ENCODE assay signal across 16 cellular contexts in genomic region chr2:46031124-46031523, GRCh38.
"Had no signal": no experiment of that assay in that cellular context is flagged by ENCODE, and none has a peak within 500 bp of the region (broad histone marks: within the 10 kb centered on the region; RNA-seq: fewer than 3 reads in every experiment).

No MANE protein-coding gene starts in this region.

- H3K36me3 ChIP-seq: adrenal gland, neutrophil, upper lobe of right lung had no signal

- H3K4me3 ChIP-seq: adrenal gland, upper lobe of right lung had no signal

- H3K27ac ChIP-seq: neutrophil had no signal

- H3K27me3 Mint-ChIP-seq: activated naive CD4-positive, alpha-beta T cell treated with anti-CD3 and anti-CD28 coated beads, Interleukin-2, amount 50 U/mL, for 24 hours had no signal

- H3K4me3 Mint-ChIP-seq: activated naive CD4-positive, alpha-beta T cell treated with anti-CD3 and anti-CD28 coated beads, Interleukin-2, amount 50 U/mL, for 24 hours had no signal

- H3K4me1 Mint-ChIP-seq: activated naive CD4-positive, alpha-beta T cell treated with anti-CD3 and anti-CD28 coated beads, Interleukin-2, amount 50 U/mL, for 24 hours had no signal

- H3K9me3 Mint-ChIP-seq: activated naive CD4-positive, alpha-beta T cell treated with anti-CD3 and anti-CD28 coated beads, Interleukin-2, amount 50 U/mL, for 24 hours had no signal

- DNase-seq: activated effector memory CD4-positive, alpha-beta T cell treated with anti-CD3 and anti-CD28 coated beads, Interleukin-2, amount 50 U/mL, for 16 hours; adrenal gland; hippocampal formation; posterior cingulate gyrus; retina; SIG-M5; stimulated activated CD4-positive, alpha-beta T cell treated with anti-CD3 and anti-CD28 coated beads, Interleukin-2, amount 100 ng/mL, for 48 hours; stimulated activated naive CD4-positive, alpha-beta T cell treated with Interleukin-2 at 50 U/mL for 16 hours; SW 1271; T-helper 9 cell; upper lobe of right lung had no signal

- H3K27ac Mint-ChIP-seq: activated naive CD4-positive, alpha-beta T cell treated with anti-CD3 and anti-CD28 coated beads, Interleukin-2, amount 50 U/mL, for 24 hours had no signal

- H3K9me3 ChIP-seq: adrenal gland, neutrophil, upper lobe of right lung had no signal

- H3K27me3 ChIP-seq: adrenal gland, neutrophil, upper lobe of right lung had no signal

- FAIRE-seq: colon, keratinocyte had no signal

- ATAC-seq: activated CD4-positive, CD25-positive, alpha-beta regulatory T cell treated with anti-CD3 and anti-CD28 coated beads, Interleukin-2, amount 50 U/mL, for 24 hours; upper lobe of right lung had no signal
